Comparison of ENCODE assay signal across 36 cellular contexts in the genomic region with DNA sequence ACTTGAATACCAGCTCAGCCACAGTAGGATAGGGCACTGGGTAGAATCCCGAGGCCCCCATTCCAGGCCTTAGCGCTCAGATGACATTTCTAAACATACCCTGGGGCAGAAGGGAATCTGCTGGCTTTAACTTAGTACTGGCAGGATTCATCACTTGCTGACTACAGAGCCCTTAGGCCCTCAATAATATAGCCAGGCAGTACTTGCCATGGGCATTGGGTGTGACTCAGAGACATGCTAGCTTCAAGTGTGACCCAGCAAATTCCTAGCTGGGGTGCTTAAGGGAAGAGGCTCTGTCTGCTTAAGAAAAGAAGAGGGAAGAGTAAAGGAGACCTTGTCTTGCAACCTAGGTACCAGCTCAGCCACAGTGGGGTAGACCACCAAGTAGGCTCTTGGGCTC. TPM values are rescaled to one million over a fixed set of nuclear protein-coding genes. Genes with fewer than 3 reads are reported as not detected.
A peak's percentile ranks its signal among the peaks of the same experiment; 100 is the strongest.
DNase-seq lines count a peak whose midpoint lies in the region; ATAC-seq, FAIRE-seq and TF ChIP-seq lines count a peak whose summit lies in the region.
"Had no signal": no experiment of that assay in that cellular context is flagged by ENCODE, and none has a peak within 500 bp of the region (broad histone marks: within the 10 kb centered on the region; RNA-seq: fewer than 3 reads in every experiment).

No MANE protein-coding gene starts in this region.

- H3K4me1 ChIP-seq in HepG2 (ENCODE audit: insufficient read depth, low read length): peaks cover 17% of the 10 kb centered on the region
- no peaks in the 10 kb centered on the region for H3K4me1 ChIP-seq in right lobe of liver
- no peaks in the 10 kb centered on the region for H3K4me1 ChIP-seq in RWPE2 (ENCODE audit: insufficient read depth, poor library complexity, severe bottlenecking)
- peaks cover 11% of the 10 kb centered on the region for H3K4me1 ChIP-seq in foreskin keratinocyte
- H3K4me1 ChIP-seq: left lung, SJSA1, stomach, thyroid gland had no signal

- H2AFZ ChIP-seq in HepG2 (ENCODE audit: low read length): no peak overlapping the region

- no peaks in the 10 kb centered on the region for H3K9me3 Mint-ChIP-seq in type B pancreatic cell
- H3K9me3 Mint-ChIP-seq: activated CD4-positive, alpha-beta memory T cell treated with anti-CD3 and anti-CD28 coated beads, Interleukin-2, amount 10 ng/mL, durations not matched to agents 7 days and 5 days had no signal

- TF ChIP-seq POLR2A in HepG2 (IDR thresholded peaks at IDR 0.05; ENCODE audit: insufficient read depth in 1 of 2, low read depth in 2 of 2, low read length in 2 of 2) (no peak), right lobe of liver (IDR thresholded peaks at IDR 0.05) (no peak)

- H3K4me1 Mint-ChIP-seq in type B pancreatic cell (ENCODE audit: unreplicated experiment): no peaks in the 10 kb centered on the region
- H3K4me1 Mint-ChIP-seq: activated CD4-positive, alpha-beta memory T cell treated with anti-CD3 and anti-CD28 coated beads, Interleukin-2, amount 10 ng/mL, durations not matched to agents 7 days and 5 days; naive thymus-derived CD4-positive, alpha-beta T cell had no signal

- H3K9me3 ChIP-seq in HepG2 (ENCODE audit: low read length) (peaks cover 5% of the 10 kb centered on the region; the same call in 1 of the 2 replicates), right lobe of liver (peaks cover 0 to 6% (median 0%) of the 10 kb centered on the region in 4 donors), RWPE2 (ENCODE audit: severe bottlenecking) (no peaks in the 10 kb centered on the region)
- H3K9me3 ChIP-seq: SJSA1, thyroid gland had no signal

- in situ Hi-C loops in HepG2 (cut with HindIII; ENCODE audit: extremely low pct_ligation_motif_present, low pct_unique_long_range_greater_than_20kb): no loop called here

- H3K4me3 ChIP-seq in HepG2 (replicated peaks in 1 of 3; ENCODE audit: insufficient read depth in 1 of 3, low read depth in 2 of 3, low read length in 3 of 3): no peak overlapping the region
- no peak overlapping the region for H3K4me3 ChIP-seq in right lobe of liver
- no peak overlapping the region for H3K4me3 ChIP-seq in RWPE2 (ENCODE audit: severe bottlenecking)
- H3K4me3 ChIP-seq: cardiac muscle cell, coronary artery, left lung, SJSA1, stomach, thyroid gland had no signal

- no peaks in the 10 kb centered on the region for H3K27me3 Mint-ChIP-seq in type B pancreatic cell

- no peaks in the 10 kb centered on the region for H3K36me3 Mint-ChIP-seq in type B pancreatic cell

- H3K36me3 ChIP-seq in HepG2 (replicated peaks in 1 of 2; ENCODE audit: control insufficient read depth in 1 of 2, insufficient read depth in 2 of 2, low read length in 2 of 2) (no peaks in the 10 kb centered on the region), right lobe of liver (no peaks in the 10 kb centered on the region), RWPE2 (ENCODE audit: low read depth) (no peaks in the 10 kb centered on the region)
- H3K36me3 ChIP-seq: cardiac muscle cell, left lung, SJSA1, stomach, thyroid gland had no signal

- peak overlapping the region; percentile 27 for H3K4me2 ChIP-seq in HepG2 (ENCODE audit: low read depth, low read length)

- no peak overlapping the region for H3K9ac ChIP-seq in HepG2 (ENCODE audit: insufficient read depth, low read depth, low read length)

- CTCF ChIA-PET in HepG2 (lab: Yijun Ruan, JAX; ENCODE audit: low intra/inter-chr PET ratio, low total read pairs): no interaction called here

- DNase-seq in HepG2 (ENCODE audit: low spot score): no peak
- no peak for DNase-seq in right lobe of liver
- no peak for DNase-seq in RWPE2 (ENCODE audit: low spot score)
- peak; percentile 55 to 85 for DNase-seq in foreskin keratinocyte
- no peak for DNase-seq in type B pancreatic cell (ENCODE audit: extremely low spot score, unreplicated experiment)
- no peak for DNase-seq in GOT3 (lab: John Stamatoyannopoulos, UW)
- DNase-seq in DMS114 treated with DMSO at 0.1 percent for 48 hours (lab: John Stamatoyannopoulos, UW; ENCODE audit: unreplicated experiment): no peak
- no peak for DNase-seq in NCI-H1092 treated with DMSO at 0.1 percent for 48 hours (lab: John Stamatoyannopoulos, UW)
- DNase-seq: 8988T; activated CD4-positive, alpha-beta memory T cell treated with anti-CD3 and anti-CD28 coated beads, Interleukin-2, amount 10 ng/mL, durations not matched to agents 7 days and 5 days; activated CD8-positive, alpha-beta memory T cell treated with anti-CD3 and anti-CD28 coated beads, Interleukin-2, amount 50 U/mL, for 48 hours; activated naive CD4-positive, alpha-beta T cell treated with anti-CD3 and anti-CD28 coated beads, Interleukin-2, amount 50 U/mL, for 16 hours; effector memory CD4-positive, alpha-beta T cell; left lung; midbrain; naive thymus-derived CD4-positive, alpha-beta T cell; NCI-H1092; NCI-H187; NCI-H2171; NCI-H524; NK-92 treated with Interleukin-12 subunit alpha and Interleukin-12 subunit beta, amount 100 ng/mL, for 24 hours; nucleus accumbens; small intestine; stimulated activated CD4-positive, alpha-beta T cell treated with anti-CD3 and anti-CD28 coated beads, Interleukin-1b, Interleukin-23, amount 100 ng/mL, for 48 hours; stomach; T-helper 1 cell; thyroid gland had no signal

- TF ChIP-seq EP300 in HepG2 (IDR thresholded peaks at IDR 0.05; ENCODE audit: low read depth in 2 of 2, low read length in 2 of 2) (no peak), HepG2 (CRISPR knock-in tag; IDR thresholded peaks at IDR 0.05; ENCODE audit: borderline replicate concordance) (no peak)

- ATAC-seq in HepG2 (no peak), right lobe of liver (no peak), RWPE2 (ENCODE audit: low read depth) (peak; percentile 79), foreskin keratinocyte (peak; percentile 97)
- ATAC-seq: activated CD4-positive, CD25-positive, alpha-beta regulatory T cell treated with anti-CD3 and anti-CD28 coated beads, Interleukin-2, amount 50 U/mL, for 24 hours; esophagus mucosa; left lung; naive thymus-derived CD4-positive, alpha-beta T cell; Panc1 had no signal

- H3K27ac Mint-ChIP-seq in type B pancreatic cell: peak overlapping the region; percentile 79
- H3K27ac Mint-ChIP-seq: activated CD4-positive, alpha-beta memory T cell treated with anti-CD3 and anti-CD28 coated beads, Interleukin-2, amount 10 ng/mL, durations not matched to agents 7 days and 5 days; naive thymus-derived CD4-positive, alpha-beta T cell had no signal

- H3K27me3 ChIP-seq in HepG2 (ENCODE audit: control insufficient read depth in 1 of 2, insufficient read depth in 2 of 2, low read length in 2 of 2): no peaks in the 10 kb centered on the region; a peak in 1 of 5 replicates
- no peaks in the 10 kb centered on the region for H3K27me3 ChIP-seq in right lobe of liver
- no peaks in the 10 kb centered on the region for H3K27me3 ChIP-seq in RWPE2 (ENCODE audit: insufficient read depth, poor library complexity, severe bottlenecking)
- no peaks in the 10 kb centered on the region for H3K27me3 ChIP-seq in foreskin keratinocyte
- H3K27me3 ChIP-seq: cardiac muscle cell, left lung, stomach, thyroid gland had no signal

- TF ChIP-seq RAD21 in HepG2 (CRISPR knock-in tag; IDR thresholded peaks at IDR 0.05): no peak

- FAIRE-seq in HepG2 (lab: Jason Lieb, UNC): no peak
- FAIRE-seq: frontal cortex, small intestine had no signal

- no peaks in the 10 kb centered on the region for H4K20me1 ChIP-seq in HepG2 (ENCODE audit: insufficient read depth, low read length)

- POLR2A ChIA-PET in HepG2 (lab: Yijun Ruan, JAX): no interaction called here

- no TSS peak for BruUV-seq in HepG2 (replicated peaks; lab: Mats Ljungman, UMichigan)

- H3K27ac ChIP-seq in HepG2 (ENCODE audit: extremely low read length, insufficient read depth, low read length) (no peak overlapping the region), right lobe of liver (no peak overlapping the region), RWPE2 (ENCODE audit: poor library complexity, severe bottlenecking) (no peak overlapping the region), foreskin keratinocyte (no peak overlapping the region)
- H3K27ac ChIP-seq: cardiac muscle cell, coronary artery, HL-60, left lung, SJSA1, stomach, thyroid gland had no signal

- WGBS in HepG2 (ENCODE audit: low lambda C conversion rate): 75% methylated on average over 2 of the region's 2 CpGs
- WGBS in right lobe of liver (ENCODE audit: insufficient coverage, low coverage, low lambda C conversion rate, missing lambda C conversion rate): no CpG with 5 or more reads among the region's 2 CpGs

- no peak overlapping the region for H3K4me3 Mint-ChIP-seq in type B pancreatic cell
- H3K4me3 Mint-ChIP-seq: activated CD4-positive, alpha-beta memory T cell treated with anti-CD3 and anti-CD28 coated beads, Interleukin-2, amount 10 ng/mL, durations not matched to agents 7 days and 5 days; naive thymus-derived CD4-positive, alpha-beta T cell had no signal

- intact Hi-C loops in HepG2 (cut with micrococcal nuclease; ENCODE audit: unreplicated experiment) (no loop called here), right lobe of liver (cut with DNase I) (no loop called here)

- no peaks in the 10 kb centered on the region for H3K79me2 ChIP-seq in HepG2 (ENCODE audit: insufficient read depth, low read length)

- TF ChIP-seq CTCF in HepG2 (CRISPR knock-in tag; IDR thresholded peaks at IDR 0.05) (no peak), right lobe of liver (IDR thresholded peaks at IDR 0.05) (no peak), RWPE2 (IDR thresholded peaks at IDR 0.05; ENCODE audit: poor library complexity, severe bottlenecking) (no peak), foreskin keratinocyte (conservative IDR thresholded peaks at IDR 0.05) (no peak), type B pancreatic cell (conservative IDR thresholded peaks at IDR 0.05) (no peak)

RNA-seq across cellular contexts. Expression of a gene that starts 48.3 kb away (rescaled TPM):
- 11.4 and 16.0 TPM in 2 replicates for total RNA-seq in HepG2 (2016; rRNA removed; fragmentation: Illumina TruSeq; extraction: Trizol)
- 8.1 and 8.6 TPM in 2 replicates for total RNA-seq in HepG2 (2016; cell fraction: cytosol; rRNA removed; fragmentation: Illumina TruSeq; extraction: Trizol; ENCODE audit: low read depth)
- 11.2 and 15.6 TPM in 2 replicates for total RNA-seq in HepG2 (2016; cell fraction: insoluble cytoplasmic fraction; rRNA removed; fragmentation: Illumina TruSeq; extraction: Trizol)
- 7.1 and 8.1 TPM in 2 replicates for total RNA-seq in HepG2 (2016; cell fraction: membrane; rRNA removed; fragmentation: Illumina TruSeq; extraction: Trizol)
- total RNA-seq in HepG2 (2016; cell fraction: nucleus; rRNA removed; fragmentation: Illumina TruSeq; extraction: Trizol): 14.9 and 19.6 TPM in 2 replicates
- 5.9 and 8.9 TPM in 2 replicates for polyA plus RNA-seq in HepG2 (2011; rRNA removed)
- 3.4 and 4.6 TPM in 2 replicates for polyA plus RNA-seq in HepG2 (2011; cell fraction: cytosol; rRNA removed)
- polyA plus RNA-seq in HepG2 (2011; cell fraction: nucleus; rRNA removed): 7.3 and 9.6 TPM in 2 replicates
- polyA plus RNA-seq in HepG2 (2012): 5.3 and 6.1 TPM in 2 replicates
- polyA plus RNA-seq in HepG2 (2016; cell fraction: cytosol; fragmentation: Illumina TruSeq; extraction: Trizol; ENCODE audit: low read depth): 0.32 and 0.58 TPM in 2 replicates
- 8.8 and 10.3 TPM in 2 replicates for polyA plus RNA-seq in HepG2 (2016; cell fraction: insoluble cytoplasmic fraction; fragmentation: Illumina TruSeq; extraction: Trizol; ENCODE audit: low read depth)
- 2.4 and 2.5 TPM in 2 replicates for polyA plus RNA-seq in HepG2 (2016; cell fraction: membrane; fragmentation: Illumina TruSeq; extraction: Trizol; ENCODE audit: low read depth)
- 13.4 and 15.2 TPM in 2 replicates for polyA plus RNA-seq in HepG2 (2016; cell fraction: nucleus; fragmentation: Illumina TruSeq; extraction: Trizol; ENCODE audit: insufficient read depth, low read depth)
- polyA minus RNA-seq in HepG2 (2011; rRNA and poly(A)+ RNA removed; ENCODE audit: low replicate concordance): 10.0 and 15.5 TPM in 2 replicates
- polyA minus RNA-seq in HepG2 (2011; cell fraction: cytosol; rRNA and poly(A)+ RNA removed): 8.4 and 10.0 TPM in 2 replicates
- polyA minus RNA-seq in HepG2 (2011; cell fraction: nucleus; rRNA and poly(A)+ RNA removed): 36.7 and 37.9 TPM in 2 replicates
- total RNA-seq in right lobe of liver: 1 to 10 TPM; 2.7 to 3.7 (median 3.1) TPM
- 8.5 and 9.2 TPM in 2 replicates for total RNA-seq in foreskin keratinocyte
- polyA plus RNA-seq in foreskin keratinocyte: 2.3 and 2.6 TPM in 2 replicates
- 10.4 and 18.5 TPM in 2 replicates for total RNA-seq in type B pancreatic cell (ENCODE audit: low replicate concordance)

RNA-seq across cellular contexts. Expression of a gene that starts 48.9 kb away (rescaled TPM):
- total RNA-seq in HepG2 (2016; rRNA removed; fragmentation: Illumina TruSeq; extraction: Trizol) (56.8 and 100 TPM in 2 replicates), right lobe of liver (not detected), foreskin keratinocyte (not detected in 2 replicates), type B pancreatic cell (ENCODE audit: low replicate concordance) (7.6 and 22.3 TPM in 2 replicates)
- 13.7 and 13.8 TPM in 2 replicates for total RNA-seq in HepG2 (2016; cell fraction: cytosol; rRNA removed; fragmentation: Illumina TruSeq; extraction: Trizol; ENCODE audit: low read depth)
- 57.6 and 96.8 TPM in 2 replicates for total RNA-seq in HepG2 (2016; cell fraction: insoluble cytoplasmic fraction; rRNA removed; fragmentation: Illumina TruSeq; extraction: Trizol)
- total RNA-seq in HepG2 (2016; cell fraction: membrane; rRNA removed; fragmentation: Illumina TruSeq; extraction: Trizol): 35.2 and 40.8 TPM in 2 replicates
- 41.3 and 44.0 TPM in 2 replicates for total RNA-seq in HepG2 (2016; cell fraction: nucleus; rRNA removed; fragmentation: Illumina TruSeq; extraction: Trizol)
- polyA plus RNA-seq in HepG2 (2011; rRNA removed) (8.8 and 14.5 TPM in 2 replicates), foreskin keratinocyte (not detected in 2 replicates)
- polyA plus RNA-seq in HepG2 (2011; cell fraction: cytosol; rRNA removed): 6.2 and 8.3 TPM in 2 replicates
- 4.0 and 4.5 TPM in 2 replicates for polyA plus RNA-seq in HepG2 (2011; cell fraction: nucleus; rRNA removed)
- polyA plus RNA-seq in HepG2 (2012): 14.9 and 19.0 TPM in 2 replicates
- polyA plus RNA-seq in HepG2 (2016; cell fraction: cytosol; fragmentation: Illumina TruSeq; extraction: Trizol; ENCODE audit: low read depth): 2.5 and 2.6 TPM in 2 replicates
- 60.7 and 65.9 TPM in 2 replicates for polyA plus RNA-seq in HepG2 (2016; cell fraction: insoluble cytoplasmic fraction; fragmentation: Illumina TruSeq; extraction: Trizol; ENCODE audit: low read depth)
- 14.5 and 15.6 TPM in 2 replicates for polyA plus RNA-seq in HepG2 (2016; cell fraction: membrane; fragmentation: Illumina TruSeq; extraction: Trizol; ENCODE audit: low read depth)
- 29.8 and 30.3 TPM in 2 replicates for polyA plus RNA-seq in HepG2 (2016; cell fraction: nucleus; fragmentation: Illumina TruSeq; extraction: Trizol; ENCODE audit: insufficient read depth, low read depth)
- polyA minus RNA-seq in HepG2 (2011; rRNA and poly(A)+ RNA removed; ENCODE audit: low replicate concordance): 0.07 and 15.4 TPM in 2 replicates
- polyA minus RNA-seq in HepG2 (2011; cell fraction: cytosol; rRNA and poly(A)+ RNA removed): 22.1 and 22.7 TPM in 2 replicates
- 19.1 and 20.3 TPM in 2 replicates for polyA minus RNA-seq in HepG2 (2011; cell fraction: nucleus; rRNA and poly(A)+ RNA removed)
- total RNA-seq: activated CD4-positive, alpha-beta memory T cell treated with anti-CD3 and anti-CD28 coated beads, Interleukin-2, amount 10 ng/mL, durations not matched to agents 7 days and 5 days; esophagus mucosa; left lung; LHCN-M2; naive thymus-derived CD4-positive, alpha-beta T cell; SJSA1; stomach had no signal
- polyA plus RNA-seq: naive thymus-derived CD4-positive, alpha-beta T cell; small intestine; stomach had no signal

Comparison
In these comparisons a context has a peak if more than half of its experiments do, and no peak if none do; other contexts are left out.
1. ATAC-seq: peak in RWPE2 (single experiment) and foreskin keratinocyte (single experiment); none in HepG2 (single experiment) and right lobe of liver (0 of 4).
2. DNase-seq: peak in foreskin keratinocyte (2 of 2); none in HepG2 (single experiment), right lobe of liver (0 of 3), RWPE2 (single experiment), type B pancreatic cell (single experiment), GOT3 (single experiment), DMS114 treated with DMSO at 0.1 percent for 48 hours (single experiment) and NCI-H1092 treated with DMSO at 0.1 percent for 48 hours (single experiment).